15 cellular contexts compared by ENCODE assay signal in the genomic region with DNA sequence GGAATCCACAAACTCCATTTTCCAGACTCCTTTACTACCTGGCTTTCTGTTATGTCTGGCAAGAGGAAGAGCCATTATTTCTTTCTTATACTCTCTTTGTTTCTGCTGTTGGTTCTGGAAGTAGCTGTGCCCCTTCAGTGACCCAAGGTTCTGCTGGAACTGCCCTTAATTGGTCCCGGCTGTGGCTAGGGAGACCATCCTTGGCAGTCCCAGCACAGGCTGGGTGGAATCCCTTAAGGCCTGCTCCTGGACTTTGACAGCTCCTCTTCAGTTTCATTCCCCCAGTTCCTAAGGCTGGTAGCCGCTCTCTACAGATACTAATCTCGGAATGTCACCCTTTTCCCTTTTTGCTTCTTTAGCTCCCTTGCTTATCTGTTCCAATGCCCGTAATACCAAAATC.
"Had no signal": no experiment of that assay in that cellular context is flagged by ENCODE, and none has a peak within 500 bp of the region (broad histone marks: within the 10 kb centered on the region; RNA-seq: fewer than 3 reads in every experiment).

No MANE protein-coding gene starts in this region.

- H3K4me2 ChIP-seq: SK-N-SH had no signal

- DNase-seq: KBM-7, NCI-H1092, NCI-H1436, NCI-H187, NCI-H2029, NCI-H2081 treated with DMSO at 0.1 percent for 48 hours, NCI-H2171, NCI-H345, NCI-H446 treated with DMSO at 0.1 percent for 48 hours, NCI-H524, NCI-H526 treated with DMSO at 0.1 percent for 48 hours, NCI-H748 treated with DMSO at 0.1 percent for 48 hours, SHP77, SK-N-SH had no signal

- H3K27ac ChIP-seq: RWPE1 had no signal

- H3K9me3 ChIP-seq: SK-N-SH had no signal

- H3K9ac ChIP-seq: SK-N-SH had no signal
